In the genomic region with DNA sequence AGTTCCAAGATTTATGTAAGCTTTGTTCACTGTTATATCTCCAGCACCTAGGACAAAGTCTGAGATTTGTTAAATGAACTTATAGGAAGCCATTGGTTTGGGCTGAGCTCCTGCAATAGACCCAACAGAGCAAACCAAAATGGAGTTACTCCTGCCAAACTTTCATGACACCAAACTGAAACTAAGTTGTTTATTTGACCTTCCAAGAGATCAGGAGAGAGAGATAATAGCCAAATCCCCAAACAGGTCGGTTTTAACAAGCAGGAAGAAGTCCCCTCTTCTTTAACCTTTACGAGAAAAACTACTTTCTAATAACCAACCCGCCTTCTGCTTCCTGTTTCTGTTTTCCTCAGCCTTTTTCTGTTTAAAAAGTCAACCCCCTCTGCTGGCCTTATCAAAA, we compare ENCODE assay signal across 10 cellular contexts. TPM values are rescaled to one million over a fixed set of nuclear protein-coding genes. Genes with fewer than 3 reads are reported as not detected.
DNase-seq lines count a peak whose midpoint lies in the region; ATAC-seq and TF ChIP-seq lines count a peak whose summit lies in the region.
"Had no signal": no experiment of that assay in that cellular context is flagged by ENCODE, and none has a peak within 500 bp of the region (broad histone marks: within the 10 kb centered on the region; RNA-seq: fewer than 3 reads in every experiment).

No MANE protein-coding gene starts in this region.

- ATAC-seq in HG03439 (IDR thresholded peaks at IDR 0.05; ENCODE audit: unreplicated experiment), result no peak
- ATAC-seq in HG03571 (IDR thresholded peaks at IDR 0.05; ENCODE audit: unreplicated experiment), result no peak

- H3K36me3 Mint-ChIP-seq in T-helper 1 cell treated with Interleukin-12 subunit alpha and Interleukin-12 subunit beta and Interleukin-4 antibody, amounts not matched to agents 30 μg/mL and 1 μg/mL, for 36 hours (ENCODE audit: low read depth), result no peaks in the 10 kb centered on the region
- H3K36me3 Mint-ChIP-seq in mesothelial cell of epicardium, result no peaks in the 10 kb centered on the region

- no peaks in the 10 kb centered on the region for H3K9me3 Mint-ChIP-seq in T-helper 1 cell treated with Interleukin-12 subunit alpha and Interleukin-12 subunit beta and Interleukin-4 antibody, amounts not matched to agents 30 μg/mL and 1 μg/mL, for 36 hours
- H3K9me3 Mint-ChIP-seq in mesothelial cell of epicardium, result no peaks in the 10 kb centered on the region

- DNase-seq in GM12865 (ENCODE audit: low read depth) (peak; percentile 59), GM20000 (ENCODE audit: low spot score) (peak; percentile 79), mesothelial cell of epicardium (ENCODE audit: low spot score in 2 of 2, unreplicated experiment in 2 of 2) (no peak), ecto neural progenitor cell (ENCODE audit: low spot score) (no peak), SIG-M5 treated with dmso at 0.1 percent for 504 hours (lab: John Stamatoyannopoulos, UW; ENCODE audit: unreplicated experiment) (no peak)
- DNase-seq: activated CD4-positive, alpha-beta T cell treated with anti-CD3 and anti-CD28 coated beads, Interleukin-2, amount 50 U/mL, for 4 hours; OCI-M1 had no signal

- H3K4me3 ChIP-seq in GM12865 (ENCODE audit: low read depth, low read length), result no peak overlapping the region

- H3K4me1 Mint-ChIP-seq in T-helper 1 cell treated with Interleukin-12 subunit alpha and Interleukin-12 subunit beta and Interleukin-4 antibody, amounts not matched to agents 30 μg/mL and 1 μg/mL, for 36 hours (ENCODE audit: low read depth), result peaks cover 37% of the 10 kb centered on the region
- H3K4me1 Mint-ChIP-seq in mesothelial cell of epicardium, result peaks cover 22% of the 10 kb centered on the region

- no peak overlapping the region for H3K4me3 Mint-ChIP-seq in T-helper 1 cell treated with Interleukin-12 subunit alpha and Interleukin-12 subunit beta and Interleukin-4 antibody, amounts not matched to agents 30 μg/mL and 1 μg/mL, for 36 hours
- no peak overlapping the region for H3K4me3 Mint-ChIP-seq in mesothelial cell of epicardium

- no peaks in the 10 kb centered on the region for H3K27me3 Mint-ChIP-seq in T-helper 1 cell treated with Interleukin-12 subunit alpha and Interleukin-12 subunit beta and Interleukin-4 antibody, amounts not matched to agents 30 μg/mL and 1 μg/mL, for 36 hours (ENCODE audit: low read depth)
- H3K27me3 Mint-ChIP-seq in mesothelial cell of epicardium (ENCODE audit: low read depth), result no peaks in the 10 kb centered on the region

- no peak for TF ChIP-seq CTCF in GM12865 (IDR thresholded peaks at IDR 0.05; ENCODE audit: insufficient read depth, low read depth, low read length, missing control alignments)
- no peak for TF ChIP-seq CTCF in GM20000 (IDR thresholded peaks at IDR 0.05; ENCODE audit: extremely low read depth, missing control alignments)
- TF ChIP-seq CTCF in mesothelial cell of epicardium (IDR thresholded peaks at IDR 0.05; ENCODE audit: unreplicated experiment), result no peak

- H3K27ac Mint-ChIP-seq in T-helper 1 cell treated with Interleukin-12 subunit alpha and Interleukin-12 subunit beta and Interleukin-4 antibody, amounts not matched to agents 30 μg/mL and 1 μg/mL, for 36 hours, result peak overlapping the region; percentile 96
- peak overlapping the region; percentile 33 for H3K27ac Mint-ChIP-seq in mesothelial cell of epicardium

RNA-seq across cellular contexts. Expression of gene ATP12A, which starts 54.9 kb away (rescaled TPM):
- total RNA-seq in mesothelial cell of epicardium, result 0.80 to 1.3 TPM (median 1.1 TPM) in 3 replicates

Comparison
In these comparisons a context has a peak if more than half of its experiments do, and no peak if none do; other contexts are left out.
1. DNase-seq: peak in GM12865 (single experiment) and GM20000 (single experiment); none in mesothelial cell of epicardium (0 of 2), ecto neural progenitor cell (single experiment) and SIG-M5 treated with dmso at 0.1 percent for 504 hours (single experiment).